ENCODE assay signal across 6 cellular contexts in genomic region chr13:30081331-30081730, GRCh38.
"Had no signal": no experiment of that assay in that cellular context is flagged by ENCODE, and none has a peak within 500 bp of the region (broad histone marks: within the 10 kb centered on the region; RNA-seq: fewer than 3 reads in every experiment).

No MANE protein-coding gene starts in this region.

- DNase-seq: IMR-90, KBM-7 had no signal

- H3K27ac Mint-ChIP-seq: IgD-negative memory B cell had no signal

- H3K36me3 Mint-ChIP-seq: IgD-negative memory B cell had no signal

- ATAC-seq: HepG2, K562 had no signal

- H3K4me3 Mint-ChIP-seq: IgD-negative memory B cell had no signal

- H3K4me1 Mint-ChIP-seq: IgD-negative memory B cell had no signal

- H3K27ac ChIP-seq: HL-60 had no signal

- H3K4me3 ChIP-seq: K562 had no signal

- H3K9me3 Mint-ChIP-seq: IgD-negative memory B cell had no signal
